In the genomic region with DNA sequence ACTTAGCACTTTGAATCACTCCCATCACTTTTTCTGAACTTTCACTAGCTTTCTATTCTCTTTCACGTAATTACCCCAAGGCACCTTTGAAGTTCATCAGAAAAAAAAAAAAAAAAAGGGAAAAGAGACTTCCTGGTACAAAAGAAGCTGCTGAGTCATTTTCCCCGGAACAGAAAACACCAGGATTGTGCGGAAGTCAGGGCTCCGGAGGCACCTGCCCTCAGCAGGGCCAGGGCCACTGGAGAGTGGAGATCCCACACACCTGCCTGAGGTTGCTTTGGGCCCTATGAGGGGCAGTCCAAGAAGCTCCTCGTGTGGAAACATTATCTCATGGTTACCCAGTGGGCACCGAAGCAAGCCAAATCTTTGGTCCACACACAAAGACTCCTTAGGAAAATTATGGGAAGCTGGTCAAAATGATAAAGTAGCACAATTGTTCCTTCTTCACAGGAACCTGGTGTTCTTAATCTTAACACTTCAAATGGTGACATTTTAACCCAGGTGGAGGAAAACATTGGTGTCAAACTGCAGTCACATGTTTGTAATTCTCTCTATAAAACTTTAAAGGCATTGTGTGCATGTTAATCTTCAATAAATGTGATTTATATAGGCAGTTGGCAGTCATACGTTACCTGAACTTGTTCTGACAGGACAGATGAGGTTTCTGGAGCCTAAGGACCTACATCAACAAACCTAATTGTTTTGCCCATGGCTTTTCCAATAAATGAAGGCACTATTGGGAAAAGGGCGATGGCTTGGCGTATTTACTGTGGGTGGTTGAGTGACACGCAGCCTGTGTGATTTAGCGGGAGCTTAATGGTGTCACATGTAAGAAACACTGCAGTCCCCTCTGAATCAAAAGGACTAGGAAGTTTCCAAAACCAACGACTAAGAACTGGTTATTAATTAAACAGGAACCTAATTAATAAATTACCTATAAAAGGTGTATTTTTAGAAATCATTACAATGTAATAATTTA, we compare ENCODE assay signal across 1 cellular context.
A peak's percentile ranks its signal among the peaks of the same experiment; 100 is the strongest.
TF ChIP-seq lines count a peak whose summit lies in the region.

No MANE protein-coding gene starts in this region.

TF ChIP-seq in H1, 55 proteins besides CTCF, POLR2A, EP300 and RAD21:
- TF ChIP-seq, protein P1, sequence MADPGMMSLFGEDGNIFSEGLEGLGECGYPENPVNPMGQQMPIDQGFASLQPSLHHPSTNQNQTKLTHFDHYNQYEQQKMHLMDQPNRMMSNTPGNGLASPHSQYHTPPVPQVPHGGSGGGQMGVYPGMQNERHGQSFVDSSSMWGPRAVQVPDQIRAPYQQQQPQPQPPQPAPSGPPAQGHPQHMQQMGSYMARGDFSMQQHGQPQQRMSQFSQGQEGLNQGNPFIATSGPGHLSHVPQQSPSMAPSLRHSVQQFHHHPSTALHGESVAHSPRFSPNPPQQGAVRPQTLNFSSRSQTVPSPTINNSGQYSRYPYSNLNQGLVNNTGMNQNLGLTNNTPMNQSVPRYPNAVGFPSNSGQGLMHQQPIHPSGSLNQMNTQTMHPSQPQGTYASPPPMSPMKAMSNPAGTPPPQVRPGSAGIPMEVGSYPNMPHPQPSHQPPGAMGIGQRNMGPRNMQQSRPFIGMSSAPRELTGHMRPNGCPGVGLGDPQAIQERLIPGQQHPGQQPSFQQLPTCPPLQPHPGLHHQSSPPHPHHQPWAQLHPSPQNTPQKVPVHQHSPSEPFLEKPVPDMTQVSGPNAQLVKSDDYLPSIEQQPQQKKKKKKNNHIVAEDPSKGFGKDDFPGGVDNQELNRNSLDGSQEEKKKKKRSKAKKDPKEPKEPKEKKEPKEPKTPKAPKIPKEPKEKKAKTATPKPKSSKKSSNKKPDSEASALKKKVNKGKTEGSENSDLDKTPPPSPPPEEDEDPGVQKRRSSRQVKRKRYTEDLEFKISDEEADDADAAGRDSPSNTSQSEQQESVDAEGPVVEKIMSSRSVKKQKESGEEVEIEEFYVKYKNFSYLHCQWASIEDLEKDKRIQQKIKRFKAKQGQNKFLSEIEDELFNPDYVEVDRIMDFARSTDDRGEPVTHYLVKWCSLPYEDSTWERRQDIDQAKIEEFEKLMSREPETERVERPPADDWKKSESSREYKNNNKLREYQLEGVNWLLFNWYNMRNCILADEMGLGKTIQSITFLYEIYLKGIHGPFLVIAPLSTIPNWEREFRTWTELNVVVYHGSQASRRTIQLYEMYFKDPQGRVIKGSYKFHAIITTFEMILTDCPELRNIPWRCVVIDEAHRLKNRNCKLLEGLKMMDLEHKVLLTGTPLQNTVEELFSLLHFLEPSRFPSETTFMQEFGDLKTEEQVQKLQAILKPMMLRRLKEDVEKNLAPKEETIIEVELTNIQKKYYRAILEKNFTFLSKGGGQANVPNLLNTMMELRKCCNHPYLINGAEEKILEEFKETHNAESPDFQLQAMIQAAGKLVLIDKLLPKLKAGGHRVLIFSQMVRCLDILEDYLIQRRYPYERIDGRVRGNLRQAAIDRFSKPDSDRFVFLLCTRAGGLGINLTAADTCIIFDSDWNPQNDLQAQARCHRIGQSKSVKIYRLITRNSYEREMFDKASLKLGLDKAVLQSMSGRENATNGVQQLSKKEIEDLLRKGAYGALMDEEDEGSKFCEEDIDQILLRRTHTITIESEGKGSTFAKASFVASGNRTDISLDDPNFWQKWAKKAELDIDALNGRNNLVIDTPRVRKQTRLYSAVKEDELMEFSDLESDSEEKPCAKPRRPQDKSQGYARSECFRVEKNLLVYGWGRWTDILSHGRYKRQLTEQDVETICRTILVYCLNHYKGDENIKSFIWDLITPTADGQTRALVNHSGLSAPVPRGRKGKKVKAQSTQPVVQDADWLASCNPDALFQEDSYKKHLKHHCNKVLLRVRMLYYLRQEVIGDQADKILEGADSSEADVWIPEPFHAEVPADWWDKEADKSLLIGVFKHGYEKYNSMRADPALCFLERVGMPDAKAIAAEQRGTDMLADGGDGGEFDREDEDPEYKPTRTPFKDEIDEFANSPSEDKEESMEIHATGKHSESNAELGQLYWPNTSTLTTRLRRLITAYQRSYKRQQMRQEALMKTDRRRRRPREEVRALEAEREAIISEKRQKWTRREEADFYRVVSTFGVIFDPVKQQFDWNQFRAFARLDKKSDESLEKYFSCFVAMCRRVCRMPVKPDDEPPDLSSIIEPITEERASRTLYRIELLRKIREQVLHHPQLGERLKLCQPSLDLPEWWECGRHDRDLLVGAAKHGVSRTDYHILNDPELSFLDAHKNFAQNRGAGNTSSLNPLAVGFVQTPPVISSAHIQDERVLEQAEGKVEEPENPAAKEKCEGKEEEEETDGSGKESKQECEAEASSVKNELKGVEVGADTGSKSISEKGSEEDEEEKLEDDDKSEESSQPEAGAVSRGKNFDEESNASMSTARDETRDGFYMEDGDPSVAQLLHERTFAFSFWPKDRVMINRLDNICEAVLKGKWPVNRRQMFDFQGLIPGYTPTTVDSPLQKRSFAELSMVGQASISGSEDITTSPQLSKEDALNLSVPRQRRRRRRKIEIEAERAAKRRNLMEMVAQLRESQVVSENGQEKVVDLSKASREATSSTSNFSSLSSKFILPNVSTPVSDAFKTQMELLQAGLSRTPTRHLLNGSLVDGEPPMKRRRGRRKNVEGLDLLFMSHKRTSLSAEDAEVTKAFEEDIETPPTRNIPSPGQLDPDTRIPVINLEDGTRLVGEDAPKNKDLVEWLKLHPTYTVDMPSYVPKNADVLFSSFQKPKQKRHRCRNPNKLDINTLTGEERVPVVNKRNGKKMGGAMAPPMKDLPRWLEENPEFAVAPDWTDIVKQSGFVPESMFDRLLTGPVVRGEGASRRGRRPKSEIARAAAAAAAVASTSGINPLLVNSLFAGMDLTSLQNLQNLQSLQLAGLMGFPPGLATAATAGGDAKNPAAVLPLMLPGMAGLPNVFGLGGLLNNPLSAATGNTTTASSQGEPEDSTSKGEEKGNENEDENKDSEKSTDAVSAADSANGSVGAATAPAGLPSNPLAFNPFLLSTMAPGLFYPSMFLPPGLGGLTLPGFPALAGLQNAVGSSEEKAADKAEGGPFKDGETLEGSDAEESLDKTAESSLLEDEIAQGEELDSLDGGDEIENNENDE (IDR thresholded peaks at IDR 0.05; ENCODE audit: insufficient replicate concordance, low read length), result no peak
- TF ChIP-seq, protein P2, sequence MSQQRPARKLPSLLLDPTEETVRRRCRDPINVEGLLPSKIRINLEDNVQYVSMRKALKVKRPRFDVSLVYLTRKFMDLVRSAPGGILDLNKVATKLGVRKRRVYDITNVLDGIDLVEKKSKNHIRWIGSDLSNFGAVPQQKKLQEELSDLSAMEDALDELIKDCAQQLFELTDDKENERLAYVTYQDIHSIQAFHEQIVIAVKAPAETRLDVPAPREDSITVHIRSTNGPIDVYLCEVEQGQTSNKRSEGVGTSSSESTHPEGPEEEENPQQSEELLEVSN (IDR thresholded peaks at IDR 0.05), result no peak
- TF ChIP-seq BRCA1 (IDR thresholded peaks at IDR 0.05; ENCODE audit: low read depth, low read length), result no peak
- TF ChIP-seq CTBP2 (IDR thresholded peaks at IDR 0.05; ENCODE audit: borderline replicate concordance, insufficient read depth, insufficient read length, low read length), result no peak
- TF ChIP-seq SRF (IDR thresholded peaks at IDR 0.05; ENCODE audit: low read depth, low read length), result no peak
- TF ChIP-seq CBX8 (IDR thresholded peaks at IDR 0.05; ENCODE audit: borderline replicate concordance, low read depth, low read length), result no peak
- peak; percentile 42; the same call in 1 of the 2 replicates for TF ChIP-seq BACH1 (IDR thresholded peaks at IDR 0.05; ENCODE audit: low read length)
- TF ChIP-seq MAFK (IDR thresholded peaks at IDR 0.05; ENCODE audit: low read depth, low read length), result peak; percentile 56
